ENCODE assay signal across 18 cellular contexts in the genomic region with DNA sequence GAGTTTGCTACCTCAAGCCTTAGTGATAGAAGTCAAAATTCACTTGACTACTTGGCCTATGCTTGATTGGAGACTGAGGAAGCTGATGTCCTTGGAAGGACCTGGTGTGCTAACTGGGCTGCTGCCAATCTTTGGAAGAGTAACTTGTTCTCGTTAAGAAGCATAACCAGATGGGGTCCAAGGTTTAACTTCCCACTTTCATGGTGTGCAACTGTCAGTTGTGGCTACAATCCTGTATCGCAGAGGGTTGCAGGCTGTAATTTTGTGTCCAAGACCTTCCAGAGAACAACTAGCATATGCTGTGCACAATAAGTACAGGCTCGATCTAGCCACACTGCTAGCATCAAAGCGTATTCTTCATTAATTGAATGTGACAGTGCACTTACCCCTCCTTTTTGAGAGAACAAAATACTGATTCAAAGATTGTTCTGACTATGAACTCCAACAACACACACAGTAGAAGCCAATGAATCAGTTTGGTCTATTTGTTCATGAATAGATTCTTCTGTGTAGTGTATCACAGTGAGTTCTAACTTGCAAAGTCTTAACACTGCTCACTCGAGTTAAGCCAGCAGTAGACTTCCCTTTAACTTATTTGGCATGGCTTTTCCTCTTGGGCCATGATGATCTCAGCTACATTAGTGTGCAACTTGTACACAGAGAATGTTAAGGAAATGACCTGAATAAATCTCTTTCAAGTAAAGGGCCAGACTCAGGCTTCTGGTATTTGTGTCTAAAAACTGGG. TPM values are rescaled to one million over a fixed set of nuclear protein-coding genes. Genes with fewer than 3 reads are reported as not detected.
A peak's percentile ranks its signal among the peaks of the same experiment; 100 is the strongest.
DNase-seq lines count a peak whose midpoint lies in the region; ATAC-seq and TF ChIP-seq lines count a peak whose summit lies in the region.
"Had no signal": no experiment of that assay in that cellular context is flagged by ENCODE, and none has a peak within 500 bp of the region (broad histone marks: within the 10 kb centered on the region; RNA-seq: fewer than 3 reads in every experiment).

No MANE protein-coding gene starts in this region.

- H3K27me3 Mint-ChIP-seq in activated CD4-positive, alpha-beta memory T cell treated with anti-CD3 and anti-CD28 coated beads, Interleukin-2, amount 10 ng/mL, durations not matched to agents 7 days and 5 days = peaks cover 4% of the 10 kb centered on the region
- H3K27me3 Mint-ChIP-seq: progenitor cell of endocrine pancreas had no signal

- H3K27me3 ChIP-seq in heart right ventricle (peaks cover 0 to 3% (median 0%) of the 10 kb centered on the region in 7 donors), stomach smooth muscle (ENCODE audit: control insufficient read depth in 1 of 2, insufficient read depth in 2 of 2, low read length in 2 of 2) (no peaks in the 10 kb centered on the region)
- H3K27me3 ChIP-seq: vagina had no signal

- in situ Hi-C loops in astrocyte of the spinal cord (cut with HindIII; ENCODE audit: low sequenced_read_pairs) = no loop called here

- H3K27ac ChIP-seq in heart right ventricle (peak overlapping the region in 2 of 10 donors; percentile 23), stomach smooth muscle (ENCODE audit: low read length) (peak overlapping the region; percentile 82)
- H3K27ac ChIP-seq: PC-9, vagina had no signal

- intact Hi-C loops in heart right ventricle (cut with DNase I) = no loop called here

- 47 to 66% methylated on average over 5 of the region's 5 CpGs for WGBS in heart right ventricle, 2 donors

- H3K27ac Mint-ChIP-seq in activated CD4-positive, alpha-beta memory T cell treated with anti-CD3 and anti-CD28 coated beads, Interleukin-2, amount 10 ng/mL, durations not matched to agents 7 days and 5 days = no peak overlapping the region
- H3K27ac Mint-ChIP-seq: CD4-positive, alpha-beta memory T cell; progenitor cell of endocrine pancreas; stimulated activated effector memory CD8-positive, alpha-beta T cell treated with anti-CD3 and anti-CD28 coated beads, Interleukin-12 subunit alpha, Interleukin-12 subunit beta, amount 100 ng/mL, for 72 hours had no signal

- ATAC-seq in heart right ventricle = peak; percentile 39 to 94 (median 71)
- ATAC-seq in HG03139 (IDR thresholded peaks at IDR 0.05; ENCODE audit: unreplicated experiment) = no peak
- ATAC-seq: stimulated activated effector memory CD8-positive, alpha-beta T cell treated with anti-CD3 and anti-CD28 coated beads, Interleukin-12 subunit alpha, Interleukin-12 subunit beta, amount 100 ng/mL, for 72 hours had no signal

- H3K4me1 ChIP-seq in heart right ventricle (peaks cover 0 to 5% (median 0%) of the 10 kb centered on the region in 9 donors), stomach smooth muscle (ENCODE audit: control insufficient read depth, insufficient read depth, low read length) (peaks cover 15% of the 10 kb centered on the region)

- no peaks in the 10 kb centered on the region for H3K4me1 Mint-ChIP-seq in activated CD4-positive, alpha-beta memory T cell treated with anti-CD3 and anti-CD28 coated beads, Interleukin-2, amount 10 ng/mL, durations not matched to agents 7 days and 5 days
- H3K4me1 Mint-ChIP-seq: CD4-positive, alpha-beta memory T cell; stimulated activated effector memory CD8-positive, alpha-beta T cell treated with anti-CD3 and anti-CD28 coated beads, Interleukin-12 subunit alpha, Interleukin-12 subunit beta, amount 100 ng/mL, for 72 hours had no signal

- H3K36me3 ChIP-seq in heart right ventricle (no peaks in the 10 kb centered on the region), stomach smooth muscle (ENCODE audit: control insufficient read depth in 2 of 2, insufficient read depth in 2 of 2, low read length in 2 of 2) (no peaks in the 10 kb centered on the region)
- H3K36me3 ChIP-seq: vagina had no signal

- H3K4me3 ChIP-seq in astrocyte of the spinal cord (ENCODE audit: low read depth, low read length) (no peak overlapping the region), heart right ventricle (no peak overlapping the region), stomach smooth muscle (ENCODE audit: low read length in 2 of 2) (peak overlapping the region in 1 of 2 donors; percentile 34)
- H3K4me3 ChIP-seq: PC-9, vagina had no signal

- H3K9me3 ChIP-seq in heart right ventricle = no peaks in the 10 kb centered on the region
- H3K9me3 ChIP-seq in stomach smooth muscle (ENCODE audit: control insufficient read depth in 2 of 2, low read length in 2 of 2) = no peaks in the 10 kb centered on the region
- H3K9me3 ChIP-seq: vagina had no signal

- H3K4me3 Mint-ChIP-seq in activated CD4-positive, alpha-beta memory T cell treated with anti-CD3 and anti-CD28 coated beads, Interleukin-2, amount 10 ng/mL, durations not matched to agents 7 days and 5 days = no peak overlapping the region
- H3K4me3 Mint-ChIP-seq: CD4-positive, alpha-beta memory T cell; stimulated activated effector memory CD8-positive, alpha-beta T cell treated with anti-CD3 and anti-CD28 coated beads, Interleukin-12 subunit alpha, Interleukin-12 subunit beta, amount 100 ng/mL, for 72 hours had no signal

- CTCF ChIA-PET in activated CD4-positive, alpha-beta memory T cell treated with anti-CD3 and anti-CD28 coated beads, Interleukin-2, amount 10 ng/mL, durations not matched to agents 7 days and 5 days (lab: Charles Lee) = no interaction called here

- no peak for TF ChIP-seq CTCF in astrocyte of the spinal cord (IDR thresholded peaks at IDR 0.05; ENCODE audit: low read depth, low read length)
- no peak for TF ChIP-seq CTCF in heart right ventricle (IDR thresholded peaks at IDR 0.05)

- DNase-seq in HCEC 1CT (peak; percentile 86), astrocyte of the spinal cord (ENCODE audit: low read depth, low spot score) (peak; percentile 46), heart right ventricle (no peak)
- DNase-seq in stimulated activated CD8-positive, alpha-beta memory T cell treated with anti-CD3 and anti-CD28 coated beads, Interleukin-4, amount 100 ng/mL, for 48 hours = no peak
- no peak for DNase-seq in activated CD4-positive, alpha-beta memory T cell treated with anti-CD3 and anti-CD28 coated beads, Interleukin-2, amount 10 ng/mL, durations not matched to agents 7 days and 5 days
- DNase-seq: activated CD4-positive, alpha-beta T cell treated with anti-CD3 and anti-CD28 coated beads for 1 hour; CD4-positive, alpha-beta memory T cell; KG1; NCI-H1436; NCI-H524; stimulated activated CD4-positive, alpha-beta T cell treated with anti-CD3 and anti-CD28 coated beads, Interleukin-4, amount 100 ng/mL, for 24 hours; T-helper 1 cell had no signal

- peak overlapping the region in 1 of 2 donors; percentile 29 for H3K9ac ChIP-seq in stomach smooth muscle (ENCODE audit: low read length in 2 of 2)

- no peaks in the 10 kb centered on the region for H3K9me3 Mint-ChIP-seq in activated CD4-positive, alpha-beta memory T cell treated with anti-CD3 and anti-CD28 coated beads, Interleukin-2, amount 10 ng/mL, durations not matched to agents 7 days and 5 days

- no peaks in the 10 kb centered on the region for H3K36me3 Mint-ChIP-seq in activated CD4-positive, alpha-beta memory T cell treated with anti-CD3 and anti-CD28 coated beads, Interleukin-2, amount 10 ng/mL, durations not matched to agents 7 days and 5 days (ENCODE audit: low read depth)
- H3K36me3 Mint-ChIP-seq: CD4-positive, alpha-beta memory T cell; stimulated activated effector memory CD8-positive, alpha-beta T cell treated with anti-CD3 and anti-CD28 coated beads, Interleukin-12 subunit alpha, Interleukin-12 subunit beta, amount 100 ng/mL, for 72 hours had no signal

- POLR2A ChIA-PET in activated CD4-positive, alpha-beta memory T cell treated with anti-CD3 and anti-CD28 coated beads, Interleukin-2, amount 10 ng/mL, durations not matched to agents 7 days and 5 days (lab: Charles Lee) = no interaction called here

RNA-seq across cellular contexts. Expression of gene PLCB1, which starts 15.8 kb away (rescaled TPM):
- 10 to 100 TPM in 1 of 10 donors, 1 to 10 TPM in 9; 3.6 to 12.7 (median 7.5) TPM for total RNA-seq in heart right ventricle
- polyA plus RNA-seq in heart right ventricle = 1 to 10 TPM; 2.2 to 4.6 TPM
- total RNA-seq in activated CD4-positive, alpha-beta memory T cell treated with anti-CD3 and anti-CD28 coated beads, Interleukin-2, amount 10 ng/mL, durations not matched to agents 7 days and 5 days = 1 to 10 TPM; 1.9 to 2.2 TPM
- total RNA-seq: PC-9 had no signal

Comparison
In these comparisons a context has a peak if more than half of its experiments do, and no peak if none do; other contexts are left out.
1. DNase-seq: peak in HCEC 1CT (single experiment) and astrocyte of the spinal cord (single experiment); none in heart right ventricle (0 of 2), stimulated activated CD8-positive, alpha-beta memory T cell treated with anti-CD3 and anti-CD28 coated beads, Interleukin-4, amount 100 ng/mL, for 48 hours (single experiment) and activated CD4-positive, alpha-beta memory T cell treated with anti-CD3 and anti-CD28 coated beads, Interleukin-2, amount 10 ng/mL, durations not matched to agents 7 days and 5 days (single experiment).